Comparison of ENCODE assay signal across 1 cellular context in the genomic region with DNA sequence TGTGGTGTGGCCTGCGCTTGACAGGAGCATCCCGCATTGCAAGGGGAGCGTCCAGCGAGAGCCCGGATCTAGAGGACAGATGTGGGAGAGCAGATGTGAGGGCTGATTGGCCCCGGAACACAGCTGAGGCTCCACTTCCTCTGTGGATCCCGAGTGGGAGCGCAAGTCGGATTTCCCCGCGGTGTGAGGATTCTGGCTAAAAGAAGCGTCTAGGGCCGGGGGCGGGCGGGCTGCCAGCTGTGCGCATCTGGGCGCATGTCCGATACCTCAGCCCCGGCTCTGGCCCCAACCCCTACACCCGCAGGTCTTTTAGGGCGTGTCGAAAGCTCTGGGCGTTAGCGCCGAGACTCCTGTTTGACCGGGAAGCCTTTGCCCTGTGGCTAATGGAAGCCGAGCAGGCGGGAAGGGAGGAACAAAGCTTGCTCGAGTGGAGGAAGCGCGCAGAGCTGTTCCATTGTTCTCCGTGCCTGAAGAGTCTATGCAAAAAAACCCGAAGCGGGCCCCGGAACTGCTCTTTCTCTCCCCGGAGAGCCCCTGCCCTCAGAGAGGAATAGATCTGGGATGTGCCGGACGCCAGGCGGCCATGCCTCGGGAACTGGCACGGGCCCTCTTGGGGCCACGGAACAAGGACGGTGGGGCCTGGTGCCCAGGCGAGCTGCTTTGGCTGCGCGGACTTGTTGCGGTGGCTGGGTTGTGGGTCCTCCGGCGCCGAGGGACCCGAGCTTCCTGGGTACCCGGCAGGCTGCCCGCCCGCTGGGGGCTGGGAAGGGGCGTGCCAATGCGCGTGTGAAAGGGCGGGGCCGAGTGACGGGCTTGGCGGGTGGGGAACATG.
TF ChIP-seq lines count a peak whose summit lies in the region.

No MANE protein-coding gene starts in this region.

TF ChIP-seq in K562, 482 proteins besides CTCF, POLR2A, EP300 and RAD21 (continued from another document):
- TF ChIP-seq, protein P1, sequence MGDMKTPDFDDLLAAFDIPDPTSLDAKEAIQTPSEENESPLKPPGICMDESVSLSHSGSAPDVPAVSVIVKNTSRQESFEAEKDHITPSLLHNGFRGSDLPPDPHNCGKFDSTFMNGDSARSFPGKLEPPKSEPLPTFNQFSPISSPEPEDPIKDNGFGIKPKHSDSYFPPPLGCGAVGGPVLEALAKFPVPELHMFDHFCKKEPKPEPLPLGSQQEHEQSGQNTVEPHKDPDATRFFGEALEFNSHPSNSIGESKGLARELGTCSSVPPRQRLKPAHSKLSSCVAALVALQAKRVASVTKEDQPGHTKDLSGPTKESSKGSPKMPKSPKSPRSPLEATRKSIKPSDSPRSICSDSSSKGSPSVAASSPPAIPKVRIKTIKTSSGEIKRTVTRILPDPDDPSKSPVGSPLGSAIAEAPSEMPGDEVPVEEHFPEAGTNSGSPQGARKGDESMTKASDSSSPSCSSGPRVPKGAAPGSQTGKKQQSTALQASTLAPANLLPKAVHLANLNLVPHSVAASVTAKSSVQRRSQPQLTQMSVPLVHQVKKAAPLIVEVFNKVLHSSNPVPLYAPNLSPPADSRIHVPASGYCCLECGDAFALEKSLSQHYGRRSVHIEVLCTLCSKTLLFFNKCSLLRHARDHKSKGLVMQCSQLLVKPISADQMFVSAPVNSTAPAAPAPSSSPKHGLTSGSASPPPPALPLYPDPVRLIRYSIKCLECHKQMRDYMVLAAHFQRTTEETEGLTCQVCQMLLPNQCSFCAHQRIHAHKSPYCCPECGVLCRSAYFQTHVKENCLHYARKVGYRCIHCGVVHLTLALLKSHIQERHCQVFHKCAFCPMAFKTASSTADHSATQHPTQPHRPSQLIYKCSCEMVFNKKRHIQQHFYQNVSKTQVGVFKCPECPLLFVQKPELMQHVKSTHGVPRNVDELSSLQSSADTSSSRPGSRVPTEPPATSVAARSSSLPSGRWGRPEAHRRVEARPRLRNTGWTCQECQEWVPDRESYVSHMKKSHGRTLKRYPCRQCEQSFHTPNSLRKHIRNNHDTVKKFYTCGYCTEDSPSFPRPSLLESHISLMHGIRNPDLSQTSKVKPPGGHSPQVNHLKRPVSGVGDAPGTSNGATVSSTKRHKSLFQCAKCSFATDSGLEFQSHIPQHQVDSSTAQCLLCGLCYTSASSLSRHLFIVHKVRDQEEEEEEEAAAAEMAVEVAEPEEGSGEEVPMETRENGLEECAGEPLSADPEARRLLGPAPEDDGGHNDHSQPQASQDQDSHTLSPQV (IDR thresholded peaks at IDR 0.05): 0 out of 2 replicates have a peak, but pooled peaks have one; percentile 13
- TF ChIP-seq GABPA (tag; conservative IDR thresholded peaks at IDR 0.05; ENCODE audit: low read depth): peak; percentile 49
- no peak for TF ChIP-seq STAT5B (CRISPR knock-in tag; IDR thresholded peaks at IDR 0.05)
- peak; percentile 67 for TF ChIP-seq SP1 (CRISPR knock-in tag; IDR thresholded peaks at IDR 0.05)
- peak; percentile 35 for TF ChIP-seq SAP30 (IDR thresholded peaks at IDR 0.05; ENCODE audit: borderline replicate concordance, insufficient read depth, low read depth, low read length, poor library complexity, severe bottlenecking)
- no peak for TF ChIP-seq ZNF79 (CRISPR knock-in tag; IDR thresholded peaks at IDR 0.05; ENCODE audit: low read depth)
- TF ChIP-seq HNRNPL (IDR thresholded peaks at IDR 0.05; ENCODE audit: low read depth, low read length): peak; percentile 83; the same call in 1 of the 2 replicates
- peak; percentile 69 for TF ChIP-seq VEZF1 (CRISPR knock-in tag; IDR thresholded peaks at IDR 0.05)
- TF ChIP-seq CREM (IDR thresholded peaks at IDR 0.05; ENCODE audit: low read depth): peak; percentile 54
- no peak for TF ChIP-seq CHD7 (IDR thresholded peaks at IDR 0.05; ENCODE audit: low read depth, low read length)
- TF ChIP-seq ZNF408 (CRISPR knock-in tag; IDR thresholded peaks at IDR 0.05; ENCODE audit: low read depth): no peak
- no peak for TF ChIP-seq HDGF (IDR thresholded peaks at IDR 0.05)
- TF ChIP-seq, protein P2, sequence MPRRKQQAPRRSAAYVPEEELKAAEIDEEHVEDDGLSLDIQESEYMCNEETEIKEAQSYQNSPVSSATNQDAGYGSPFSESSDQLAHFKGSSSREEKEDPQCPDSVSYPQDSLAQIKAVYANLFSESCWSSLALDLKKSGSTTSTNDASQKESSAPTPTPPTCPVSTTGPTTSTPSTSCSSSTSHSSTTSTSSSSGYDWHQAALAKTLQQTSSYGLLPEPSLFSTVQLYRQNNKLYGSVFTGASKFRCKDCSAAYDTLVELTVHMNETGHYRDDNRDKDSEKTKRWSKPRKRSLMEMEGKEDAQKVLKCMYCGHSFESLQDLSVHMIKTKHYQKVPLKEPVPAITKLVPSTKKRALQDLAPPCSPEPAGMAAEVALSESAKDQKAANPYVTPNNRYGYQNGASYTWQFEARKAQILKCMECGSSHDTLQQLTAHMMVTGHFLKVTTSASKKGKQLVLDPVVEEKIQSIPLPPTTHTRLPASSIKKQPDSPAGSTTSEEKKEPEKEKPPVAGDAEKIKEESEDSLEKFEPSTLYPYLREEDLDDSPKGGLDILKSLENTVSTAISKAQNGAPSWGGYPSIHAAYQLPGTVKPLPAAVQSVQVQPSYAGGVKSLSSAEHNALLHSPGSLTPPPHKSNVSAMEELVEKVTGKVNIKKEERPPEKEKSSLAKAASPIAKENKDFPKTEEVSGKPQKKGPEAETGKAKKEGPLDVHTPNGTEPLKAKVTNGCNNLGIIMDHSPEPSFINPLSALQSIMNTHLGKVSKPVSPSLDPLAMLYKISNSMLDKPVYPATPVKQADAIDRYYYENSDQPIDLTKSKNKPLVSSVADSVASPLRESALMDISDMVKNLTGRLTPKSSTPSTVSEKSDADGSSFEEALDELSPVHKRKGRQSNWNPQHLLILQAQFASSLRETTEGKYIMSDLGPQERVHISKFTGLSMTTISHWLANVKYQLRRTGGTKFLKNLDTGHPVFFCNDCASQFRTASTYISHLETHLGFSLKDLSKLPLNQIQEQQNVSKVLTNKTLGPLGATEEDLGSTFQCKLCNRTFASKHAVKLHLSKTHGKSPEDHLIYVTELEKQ (CRISPR knock-in tag; IDR thresholded peaks at IDR 0.05): no peak
- TF ChIP-seq SRSF3 (IDR thresholded peaks at IDR 0.05; ENCODE audit: insufficient read depth, low read length): no peak
- TF ChIP-seq, protein P3, sequence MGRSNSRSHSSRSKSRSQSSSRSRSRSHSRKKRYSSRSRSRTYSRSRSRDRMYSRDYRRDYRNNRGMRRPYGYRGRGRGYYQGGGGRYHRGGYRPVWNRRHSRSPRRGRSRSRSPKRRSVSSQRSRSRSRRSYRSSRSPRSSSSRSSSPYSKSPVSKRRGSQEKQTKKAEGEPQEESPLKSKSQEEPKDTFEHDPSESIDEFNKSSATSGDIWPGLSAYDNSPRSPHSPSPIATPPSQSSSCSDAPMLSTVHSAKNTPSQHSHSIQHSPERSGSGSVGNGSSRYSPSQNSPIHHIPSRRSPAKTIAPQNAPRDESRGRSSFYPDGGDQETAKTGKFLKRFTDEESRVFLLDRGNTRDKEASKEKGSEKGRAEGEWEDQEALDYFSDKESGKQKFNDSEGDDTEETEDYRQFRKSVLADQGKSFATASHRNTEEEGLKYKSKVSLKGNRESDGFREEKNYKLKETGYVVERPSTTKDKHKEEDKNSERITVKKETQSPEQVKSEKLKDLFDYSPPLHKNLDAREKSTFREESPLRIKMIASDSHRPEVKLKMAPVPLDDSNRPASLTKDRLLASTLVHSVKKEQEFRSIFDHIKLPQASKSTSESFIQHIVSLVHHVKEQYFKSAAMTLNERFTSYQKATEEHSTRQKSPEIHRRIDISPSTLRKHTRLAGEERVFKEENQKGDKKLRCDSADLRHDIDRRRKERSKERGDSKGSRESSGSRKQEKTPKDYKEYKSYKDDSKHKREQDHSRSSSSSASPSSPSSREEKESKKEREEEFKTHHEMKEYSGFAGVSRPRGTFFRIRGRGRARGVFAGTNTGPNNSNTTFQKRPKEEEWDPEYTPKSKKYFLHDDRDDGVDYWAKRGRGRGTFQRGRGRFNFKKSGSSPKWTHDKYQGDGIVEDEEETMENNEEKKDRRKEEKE (IDR thresholded peaks at IDR 0.05; ENCODE audit: borderline replicate concordance in 1 of 2, control insufficient read depth in 1 of 2, low read depth in 2 of 2, low read length in 1 of 2): no peak
- no peak for TF ChIP-seq GATAD2B (IDR thresholded peaks at IDR 0.05; ENCODE audit: borderline replicate concordance)
- no peak for TF ChIP-seq IFI16 (CRISPR knock-in tag; IDR thresholded peaks at IDR 0.05)
- no peak for TF ChIP-seq POLR2AphosphoS5 (IDR thresholded peaks at IDR 0.05; ENCODE audit: control insufficient read depth, insufficient read depth, low read depth, low read length)
- TF ChIP-seq NRF1 (conservative IDR thresholded peaks at IDR 0.05 in 1 of 2, IDR thresholded peaks at IDR 0.05 in 1 of 2): peak; percentile 65 to 66
- no peak for TF ChIP-seq FOXO4 (CRISPR knock-in tag; IDR thresholded peaks at IDR 0.05)
